ENCODE assay signal across 16 cellular contexts in the genomic region with DNA sequence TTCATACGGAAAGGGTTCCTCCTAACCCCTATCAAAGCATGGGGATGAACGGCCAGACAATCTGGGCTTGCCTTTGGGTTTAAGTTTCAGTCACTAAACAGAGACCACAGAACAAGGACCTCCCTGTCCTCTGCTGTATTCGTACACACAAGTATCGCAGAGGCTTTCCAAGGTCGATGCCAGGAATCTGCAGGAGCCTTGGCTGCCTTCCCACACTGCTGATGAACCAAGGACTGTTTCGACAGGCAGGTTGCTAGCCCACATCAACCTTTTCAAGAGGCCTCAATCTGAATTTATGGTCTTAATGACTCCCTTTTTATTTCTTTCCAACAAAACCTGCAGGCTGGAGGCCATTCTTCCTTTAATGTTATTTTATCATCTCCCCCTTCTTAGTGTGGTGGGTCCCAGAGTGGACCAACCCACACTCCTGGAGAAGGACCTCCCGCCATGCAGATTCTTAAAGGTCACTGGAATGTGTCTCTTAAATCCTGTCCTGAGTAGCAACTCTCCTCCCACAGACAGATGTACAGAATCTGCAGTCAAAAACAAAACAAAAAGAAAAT. TPM values are rescaled to one million over a fixed set of nuclear protein-coding genes. Genes with fewer than 3 reads are reported as not detected.
DNase-seq lines count a peak whose midpoint lies in the region; ATAC-seq and TF ChIP-seq lines count a peak whose summit lies in the region.
"Had no signal": no experiment of that assay in that cellular context is flagged by ENCODE, and none has a peak within 500 bp of the region (broad histone marks: within the 10 kb centered on the region; RNA-seq: fewer than 3 reads in every experiment).

No MANE protein-coding gene starts in this region.

- H3K27ac ChIP-seq in sigmoid colon, result peak overlapping the region in 3 of 4 donors; percentile 29 to 47 (median 42)
- H3K27ac ChIP-seq: 22Rv1, RWPE1, suprapubic skin had no signal

- DNase-seq in DMS 273 (lab: John Stamatoyannopoulos, UW; ENCODE audit: unreplicated experiment) (peak; percentile 44), DMS 273 treated with DMSO at 0.1 percent for 48 hours (lab: John Stamatoyannopoulos, UW) (no peak), amniotic epithelial cell (ENCODE audit: low read depth) (peak; percentile 73), iris pigment epithelial cell (ENCODE audit: low read depth) (peak; percentile 69), sigmoid colon (peak; percentile 87), NCI-H2029 (lab: John Stamatoyannopoulos, UW) (no peak)
- DNase-seq in activated naive CD4-positive, alpha-beta T cell treated with anti-CD3 and anti-CD28 coated beads, Interleukin-2, amount 50 U/mL, for 16 hours, result no peak
- DNase-seq: CD8-positive, alpha-beta T cell; immature natural killer cell; NCI-H526 treated with DMSO at 0.1 percent for 48 hours had no signal

- peaks cover 0 to 75% (median 54%) of the 10 kb centered on the region in 4 donors for H3K4me1 ChIP-seq in sigmoid colon
- H3K4me1 ChIP-seq: suprapubic skin had no signal

- TF ChIP-seq EP300 in sigmoid colon (IDR thresholded peaks at IDR 0.05), result no peak

- no peak overlapping the region for H3K4me3 ChIP-seq in sigmoid colon
- H3K4me3 ChIP-seq: dorsolateral prefrontal cortex, suprapubic skin had no signal

- H3K36me3 ChIP-seq in sigmoid colon, result peaks cover 0 to 25% (median 6%) of the 10 kb centered on the region in 4 donors

- H3K27me3 ChIP-seq in sigmoid colon, result no peaks in the 10 kb centered on the region
- H3K27me3 ChIP-seq: suprapubic skin had no signal

- H3K9me3 ChIP-seq in sigmoid colon, result no peaks in the 10 kb centered on the region
- H3K9me3 ChIP-seq: suprapubic skin had no signal

- no peak for ATAC-seq in GM19455 (IDR thresholded peaks at IDR 0.05; ENCODE audit: unreplicated experiment)
- ATAC-seq: CD8-positive, alpha-beta T cell; HCT116 had no signal

- intact Hi-C loops in sigmoid colon (cut with DNase I), result no loop called here

- no peak for TF ChIP-seq POLR2A in sigmoid colon (IDR thresholded peaks at IDR 0.05)

- no peak for TF ChIP-seq CTCF in sigmoid colon (IDR thresholded peaks at IDR 0.05)

- 55 to 74% methylated on average over 7 of the region's 7 CpGs for WGBS in sigmoid colon, 2 donors

RNA-seq across cellular contexts. Expression of gene JCAD, which starts 45.6 kb away (rescaled TPM):
- total RNA-seq in sigmoid colon, result 100 to 1,000 TPM in 3 of 4 donors, 10 to 100 TPM in 1; 99.7 to 141 (median 123) TPM
- polyA plus RNA-seq in sigmoid colon, result 1 to 10 TPM in 2 of 3 donors, under 1 TPM in 1; 0.46 to 4.4 (median 3.6) TPM
- total RNA-seq: CD8-positive, alpha-beta T cell had no signal

Comparison
In these comparisons a context has a peak if more than half of its experiments do, and no peak if none do; other contexts are left out.
1. DNase-seq: peak in DMS 273 (single experiment), amniotic epithelial cell (single experiment), iris pigment epithelial cell (single experiment) and sigmoid colon (single experiment); none in DMS 273 treated with DMSO at 0.1 percent for 48 hours (single experiment), NCI-H2029 (single experiment) and activated naive CD4-positive, alpha-beta T cell treated with anti-CD3 and anti-CD28 coated beads, Interleukin-2, amount 50 U/mL, for 16 hours (single experiment).